1 cellular context compared by ENCODE assay signal in genomic region chr1:117339866-117340357, GRCh38.
TF ChIP-seq lines count a peak whose summit lies in the region.

No MANE protein-coding gene starts in this region.

TF ChIP-seq in K562, 482 proteins besides CTCF, POLR2A, EP300 and RAD21 (continued from another document and continues in another):
- TF ChIP-seq ZBTB40 (IDR thresholded peaks at IDR 0.05) (0 out of 2 replicates have a peak, but pooled peaks have one; percentile 40), ZBTB40 (CRISPR knock-in tag; IDR thresholded peaks at IDR 0.05) (no peak), PCBP2 (IDR thresholded peaks at IDR 0.05; ENCODE audit: low read depth, low read length, poor library complexity, severe bottlenecking) (no peak), CREBBP (IDR thresholded peaks at IDR 0.05; ENCODE audit: low read depth, low read length) (no peak), MTF1 (CRISPR knock-in tag; IDR thresholded peaks at IDR 0.05; ENCODE audit: borderline replicate concordance) (no peak), MCM7 (IDR thresholded peaks at IDR 0.05) (no peak), MXI1 (IDR thresholded peaks at IDR 0.05; ENCODE audit: low read depth, low read length) (no peak), ZNF75A (CRISPR knock-in tag; IDR thresholded peaks at IDR 0.05) (0 out of 2 replicates have a peak, but pooled peaks have one; percentile 59), E2F4 (CRISPR knock-in tag; IDR thresholded peaks at IDR 0.05; ENCODE audit: low read depth) (no peak), KLF1 (tag; IDR thresholded peaks at IDR 0.05) (0 out of 2 replicates have a peak, but pooled peaks have one; percentile 19), SNRNP70 (optimal IDR thresholded peaks at IDR 0.05; ENCODE audit: low read depth, low read length) (no peak), PCBP1 (IDR thresholded peaks at IDR 0.05; ENCODE audit: low read depth, low read length, poor library complexity, severe bottlenecking) (no peak), TCFL5 (CRISPR knock-in tag; conservative IDR thresholded peaks at IDR 0.05) (no peak), SREBF2 (CRISPR knock-in tag; IDR thresholded peaks at IDR 0.05) (no peak), GTF2B (IDR thresholded peaks at IDR 0.05; ENCODE audit: extremely low read depth, insufficient read length) (no peak), ZNF165 (CRISPR knock-in tag; IDR thresholded peaks at IDR 0.05; ENCODE audit: borderline replicate concordance) (no peak), ZNF583 (CRISPR knock-in tag; IDR thresholded peaks at IDR 0.05) (no peak), AFF4 (CRISPR knock-in tag; IDR thresholded peaks at IDR 0.05) (no peak), ARID3B (CRISPR knock-in tag; IDR thresholded peaks at IDR 0.05; ENCODE audit: borderline replicate concordance) (no peak), TSHZ1 (CRISPR knock-in tag; IDR thresholded peaks at IDR 0.05) (no peak), MCM2 (IDR thresholded peaks at IDR 0.05; ENCODE audit: low read depth) (no peak), FUS (optimal IDR thresholded peaks at IDR 0.05; ENCODE audit: low read depth, low read length) (no peak), MITF (IDR thresholded peaks at IDR 0.05) (peak; percentile 79), NCOA4 (IDR thresholded peaks at IDR 0.05; ENCODE audit: partially characterized antibody) (no peak), ASH1L (IDR thresholded peaks at IDR 0.05; ENCODE audit: borderline replicate concordance, low read depth, partially characterized antibody) (peak; percentile 37), GMEB1 (CRISPR knock-in tag; IDR thresholded peaks at IDR 0.05) (0 out of 2 replicates have a peak, but pooled peaks have one; percentile 19), PHTF2 (CRISPR knock-in tag; IDR thresholded peaks at IDR 0.05) (no peak), RFX5 (IDR thresholded peaks at IDR 0.05; ENCODE audit: low read depth, low read length) (no peak), ATF7 (IDR thresholded peaks at IDR 0.05) (peak; percentile 89), ZFPM2 (CRISPR knock-in tag; IDR thresholded peaks at IDR 0.05) (no peak), ZNF512 (tag; IDR thresholded peaks at IDR 0.05) (peak; percentile 46)
